1 cellular context compared by ENCODE assay signal in genomic region chr19:38500450-38500849, GRCh38.
TF ChIP-seq lines count a peak whose summit lies in the region.

No MANE protein-coding gene starts in this region.

TF ChIP-seq in HEK293, 187 proteins besides CTCF, POLR2A, EP300 and RAD21 (continued from another document):
- TF ChIP-seq, protein P1, sequence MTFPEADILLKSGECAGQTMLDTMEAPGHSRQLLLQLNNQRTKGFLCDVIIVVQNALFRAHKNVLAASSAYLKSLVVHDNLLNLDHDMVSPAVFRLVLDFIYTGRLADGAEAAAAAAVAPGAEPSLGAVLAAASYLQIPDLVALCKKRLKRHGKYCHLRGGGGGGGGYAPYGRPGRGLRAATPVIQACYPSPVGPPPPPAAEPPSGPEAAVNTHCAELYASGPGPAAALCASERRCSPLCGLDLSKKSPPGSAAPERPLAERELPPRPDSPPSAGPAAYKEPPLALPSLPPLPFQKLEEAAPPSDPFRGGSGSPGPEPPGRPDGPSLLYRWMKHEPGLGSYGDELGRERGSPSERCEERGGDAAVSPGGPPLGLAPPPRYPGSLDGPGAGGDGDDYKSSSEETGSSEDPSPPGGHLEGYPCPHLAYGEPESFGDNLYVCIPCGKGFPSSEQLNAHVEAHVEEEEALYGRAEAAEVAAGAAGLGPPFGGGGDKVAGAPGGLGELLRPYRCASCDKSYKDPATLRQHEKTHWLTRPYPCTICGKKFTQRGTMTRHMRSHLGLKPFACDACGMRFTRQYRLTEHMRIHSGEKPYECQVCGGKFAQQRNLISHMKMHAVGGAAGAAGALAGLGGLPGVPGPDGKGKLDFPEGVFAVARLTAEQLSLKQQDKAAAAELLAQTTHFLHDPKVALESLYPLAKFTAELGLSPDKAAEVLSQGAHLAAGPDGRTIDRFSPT (tag by site-specific recombination; IDR thresholded peaks at IDR 0.05), result no peak
